In the genomic region with DNA sequence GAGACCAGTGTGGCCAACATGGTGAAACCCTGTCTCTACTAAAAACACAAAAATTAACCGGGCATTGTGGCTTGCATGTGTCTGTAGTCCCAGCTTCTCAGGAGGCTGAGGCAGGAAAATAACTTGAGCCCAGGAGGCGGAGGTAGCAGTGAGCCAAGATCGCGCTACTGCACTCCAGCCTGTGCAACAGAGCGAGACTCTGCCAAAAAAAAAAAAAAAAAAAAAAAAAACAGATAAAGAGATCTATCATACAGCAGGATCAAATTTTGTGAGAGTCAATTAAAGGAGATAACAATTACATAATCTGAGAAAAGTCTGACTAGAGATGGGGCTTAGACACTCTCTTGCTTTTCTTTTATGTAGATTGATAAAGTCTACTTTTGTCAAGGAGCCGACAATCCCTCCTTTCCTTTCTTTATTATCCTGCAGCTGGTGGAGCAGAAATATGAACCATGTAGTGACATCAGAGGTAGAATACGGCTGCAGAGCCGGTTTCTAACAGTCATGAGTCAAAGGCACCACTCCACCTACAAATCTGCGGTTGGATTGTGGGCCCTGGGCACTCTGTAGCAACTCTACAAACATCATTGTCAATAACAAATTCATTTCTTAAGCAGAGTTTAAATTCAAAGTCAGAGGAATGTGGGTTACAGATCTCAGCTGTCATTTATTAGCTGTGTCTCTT, we compare ENCODE assay signal across 12 cellular contexts. TPM values are rescaled to one million over a fixed set of nuclear protein-coding genes. Genes with fewer than 3 reads are reported as not detected.
A peak's percentile ranks its signal among the peaks of the same experiment; 100 is the strongest.
DNase-seq lines count a peak whose midpoint lies in the region; ATAC-seq and TF ChIP-seq lines count a peak whose summit lies in the region.
"Had no signal": no experiment of that assay in that cellular context is flagged by ENCODE, and none has a peak within 500 bp of the region (broad histone marks: within the 10 kb centered on the region; RNA-seq: fewer than 3 reads in every experiment).

No MANE protein-coding gene starts in this region.

- peak overlapping the region; percentile 49 for H3K9ac ChIP-seq in PC-3 (ENCODE audit: low read length)

- peak overlapping the region; percentile 63 for H3K4me3 ChIP-seq in PC-3 (ENCODE audit: low read length)
- no peak overlapping the region for H3K4me3 ChIP-seq in hepatocyte

- intact Hi-C loops in PC-3 (cut with micrococcal nuclease), result no loop called here

- 84% methylated on average over 9 of the region's 9 CpGs for WGBS in hepatocyte (ENCODE audit: low lambda C conversion rate, missing lambda C conversion rate)

- H3K27ac ChIP-seq in PC-3 (ENCODE audit: low read length) (peak overlapping the region; percentile 83), hepatocyte (no peak overlapping the region)

- H3K27me3 Mint-ChIP-seq in type B pancreatic cell, result peaks cover 3% of the 10 kb centered on the region

- H3K36me3 Mint-ChIP-seq in type B pancreatic cell, result no peaks in the 10 kb centered on the region

- peak overlapping the region; percentile 40 for H3K4me3 Mint-ChIP-seq in type B pancreatic cell
- H3K4me3 Mint-ChIP-seq: activated CD4-positive, alpha-beta T cell treated with anti-CD3 and anti-CD28 coated beads, Interleukin-2, amount 10 ng/mL, durations not matched to agents 7 days and 5 days had no signal

- POLR2A ChIA-PET in PC-3 (lab: Charles Lee; ENCODE audit: unreplicated experiment), result no interaction called here

- peak; percentile 20 for DNase-seq in NK-92 treated with Interleukin-12 subunit alpha and Interleukin-12 subunit beta, amount 100 ng/mL, for 24 hours (lab: John Stamatoyannopoulos, UW)
- DNase-seq in NK-92 (lab: John Stamatoyannopoulos, UW; ENCODE audit: unreplicated experiment), result no peak
- peak; percentile 85 for DNase-seq in PC-3
- peak; percentile 30 for DNase-seq in hepatocyte (ENCODE audit: low spot score)
- DNase-seq in type B pancreatic cell (ENCODE audit: extremely low spot score, unreplicated experiment), result no peak
- DNase-seq in GM19240 (ENCODE audit: insufficient read length, low spot score), result no peak
- no peak for DNase-seq in GOT3 (lab: John Stamatoyannopoulos, UW)
- DNase-seq: activated CD4-positive, alpha-beta T cell treated with anti-CD3 and anti-CD28 coated beads, Interleukin-2, amount 10 ng/mL, durations not matched to agents 7 days and 5 days; KBM-7; retina had no signal

- H4K20me1 ChIP-seq in PC-3 (ENCODE audit: low read length), result no peaks in the 10 kb centered on the region
- H4K20me1 ChIP-seq in hepatocyte (ENCODE audit: insufficient read depth, poor library complexity, severe bottlenecking), result no peaks in the 10 kb centered on the region

- TF ChIP-seq CTCF in PC-3 (conservative IDR thresholded peaks at IDR 0.05; ENCODE audit: low read depth, low read length) (no peak), hepatocyte (IDR thresholded peaks at IDR 0.05; ENCODE audit: poor library complexity) (no peak), type B pancreatic cell (conservative IDR thresholded peaks at IDR 0.05) (no peak)

- peaks cover 3% of the 10 kb centered on the region for H3K4me1 Mint-ChIP-seq in type B pancreatic cell (ENCODE audit: unreplicated experiment)
- H3K4me1 Mint-ChIP-seq: activated CD4-positive, alpha-beta T cell treated with anti-CD3 and anti-CD28 coated beads, Interleukin-2, amount 10 ng/mL, durations not matched to agents 7 days and 5 days had no signal

- H3K27me3 ChIP-seq in PC-3 (ENCODE audit: low read length), result no peaks in the 10 kb centered on the region
- H3K27me3 ChIP-seq in hepatocyte, result no peaks in the 10 kb centered on the region

- H3K4me2 ChIP-seq in PC-3 (ENCODE audit: low read length) (peak overlapping the region; percentile 80), hepatocyte (no peak overlapping the region)

- peaks cover 16% of the 10 kb centered on the region for H3K4me1 ChIP-seq in PC-3 (ENCODE audit: insufficient read depth, low read length)
- H3K4me1 ChIP-seq in hepatocyte (ENCODE audit: insufficient read depth), result no peaks in the 10 kb centered on the region

- H3K36me3 ChIP-seq in PC-3 (ENCODE audit: low read depth, low read length), result no peaks in the 10 kb centered on the region
- H3K36me3 ChIP-seq in hepatocyte (replicated peaks; ENCODE audit: insufficient read depth, low read depth), result no peaks in the 10 kb centered on the region

- no peaks in the 10 kb centered on the region for H3K9me3 ChIP-seq in PC-3 (ENCODE audit: low read length)
- H3K9me3 ChIP-seq in hepatocyte (ENCODE audit: low read depth), result no peaks in the 10 kb centered on the region

- ATAC-seq in PC-3, result peak; percentile 98
- no peak for ATAC-seq in HG02798 (IDR thresholded peaks at IDR 0.05; ENCODE audit: poor library complexity, unreplicated experiment)

- BruUV-seq in PC-3 (replicated peaks; lab: Mats Ljungman, UMichigan), result no TSS peak

- CTCF ChIA-PET in PC-3 (lab: Charles Lee), result no interaction called here

- no peaks in the 10 kb centered on the region for H3K79me2 ChIP-seq in PC-3 (ENCODE audit: low read length)
- no peaks in the 10 kb centered on the region for H3K79me2 ChIP-seq in hepatocyte

- no peaks in the 10 kb centered on the region for H3K9me3 Mint-ChIP-seq in type B pancreatic cell
- H3K9me3 Mint-ChIP-seq: activated CD4-positive, alpha-beta T cell treated with anti-CD3 and anti-CD28 coated beads, Interleukin-2, amount 10 ng/mL, durations not matched to agents 7 days and 5 days had no signal

- H3F3A ChIP-seq in PC-3 (ENCODE audit: low read length, unreplicated experiment), result peaks cover 5% of the 10 kb centered on the region

- H3K9me2 ChIP-seq in PC-3 (replicated peaks; ENCODE audit: low read length) (no peaks in the 10 kb centered on the region), hepatocyte (replicated peaks; ENCODE audit: insufficient read depth) (no peaks in the 10 kb centered on the region)

- peak overlapping the region; percentile 87 for H3K27ac Mint-ChIP-seq in type B pancreatic cell
- H3K27ac Mint-ChIP-seq: activated CD4-positive, alpha-beta T cell treated with anti-CD3 and anti-CD28 coated beads, Interleukin-2, amount 10 ng/mL, durations not matched to agents 7 days and 5 days had no signal

- H2AFZ ChIP-seq in PC-3 (ENCODE audit: low read length) (peak overlapping the region; percentile 68; the same call in 1 of the 2 replicates), hepatocyte (no peak overlapping the region)

RNA-seq across cellular contexts. Expression of a gene that starts 9.0 kb away (rescaled TPM):
- 0.11 and 0.52 TPM in 2 replicates for total RNA-seq in PC-3 (2014; rRNA removed)
- 0.12 and 0.13 TPM in 2 replicates for total RNA-seq in hepatocyte
- polyA plus RNA-seq in hepatocyte, result 0.57 and 0.60 TPM in 2 replicates
- total RNA-seq in type B pancreatic cell (ENCODE audit: low replicate concordance), result 1.7 and 2.0 TPM in 2 replicates
- total RNA-seq: activated CD4-positive, alpha-beta T cell treated with anti-CD3 and anti-CD28 coated beads, Interleukin-2, amount 10 ng/mL, durations not matched to agents 7 days and 5 days; OCI-LY7 had no signal

RNA-seq across cellular contexts. Expression of a gene that starts 15.5 kb away (rescaled TPM):
- total RNA-seq in PC-3 (2014; rRNA removed) (11.3 and 11.4 TPM in 2 replicates), hepatocyte (52.3 and 60.9 TPM in 2 replicates), type B pancreatic cell (ENCODE audit: low replicate concordance) (38.7 and 45.8 TPM in 2 replicates)
- polyA plus RNA-seq in hepatocyte, result 6.7 and 8.8 TPM in 2 replicates

Comparison
In these comparisons a context has a peak if more than half of its experiments do, and no peak if none do; other contexts are left out.
1. DNase-seq: peak in NK-92 treated with Interleukin-12 subunit alpha and Interleukin-12 subunit beta, amount 100 ng/mL, for 24 hours (single experiment), PC-3 (single experiment) and hepatocyte (single experiment); none in NK-92 (single experiment), type B pancreatic cell (single experiment), GM19240 (single experiment) and GOT3 (single experiment).